35 cellular contexts compared by ENCODE assay signal in the genomic region with DNA sequence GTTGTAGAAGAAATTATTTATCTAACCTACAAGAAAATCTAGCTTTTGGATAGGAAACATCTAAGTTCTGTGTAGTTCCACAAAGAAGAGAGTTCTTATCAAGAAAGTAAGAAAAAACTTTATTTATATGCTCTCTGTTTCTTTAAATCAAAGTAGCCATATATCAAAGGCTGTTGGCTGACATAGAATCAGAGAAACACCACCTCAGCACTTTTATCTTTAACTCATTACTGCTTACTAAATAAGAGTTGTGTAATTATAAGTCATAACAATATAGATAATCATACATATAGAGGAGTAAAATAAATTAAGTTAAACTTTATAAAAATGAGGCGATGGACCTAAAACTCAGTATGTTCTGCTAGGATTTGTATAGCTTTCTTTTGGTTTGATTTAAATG.
"Had no signal": no experiment of that assay in that cellular context is flagged by ENCODE, and none has a peak within 500 bp of the region (broad histone marks: within the 10 kb centered on the region; RNA-seq: fewer than 3 reads in every experiment).

No MANE protein-coding gene starts in this region.

- H3K27me3 ChIP-seq: MG63 had no signal

- H3K36me3 ChIP-seq: MG63 had no signal

- DNase-seq: Karpas-422, Kasumi-1, MG63, MM.1S, MV-4-11, NCI-H1048, NCI-H1092, NCI-H1092 treated with DMSO at 0.1 percent for 48 hours, NCI-H1105, NCI-H1105 treated with DMSO at 0.1 percent for 48 hours, NCI-H1417, NCI-H1417 treated with DMSO at 0.1 percent for 48 hours, NCI-H1436, NCI-H1436 treated with DMSO at 0.1 percent for 48 hours, NCI-H146, NCI-H1694, NCI-H1694 treated with DMSO at 0.1 percent for 48 hours, NCI-H187, NCI-H187 treated with DMSO at 0.1 percent for 48 hours, NCI-H1930, NCI-H2029, NCI-H2029 treated with DMSO at 0.1 percent for 48 hours, NCI-H2081, NCI-H2081 treated with DMSO at 0.1 percent for 48 hours, NCI-H2107, NCI-H2171, NCI-H2171 treated with DMSO at 0.1 percent for 48 hours, NCI-H2227 treated with DMSO at 0.1 percent for 48 hours, NCI-H226, NCI-H345, NCI-H446, NCI-H446 treated with DMSO at 0.1 percent for 48 hours, NCI-H510A, NCI-H510A treated with DMSO at 0.1 percent for 48 hours had no signal

- H3K9me3 ChIP-seq: MG63 had no signal

- H3K9ac ChIP-seq: KMS-11 had no signal

- H3K27ac ChIP-seq: KMS-11 had no signal

- H3K4me2 ChIP-seq: KMS-11 had no signal

- H3K4me3 ChIP-seq: MG63 had no signal
